8 cellular contexts compared by ENCODE assay signal in the genomic region with DNA sequence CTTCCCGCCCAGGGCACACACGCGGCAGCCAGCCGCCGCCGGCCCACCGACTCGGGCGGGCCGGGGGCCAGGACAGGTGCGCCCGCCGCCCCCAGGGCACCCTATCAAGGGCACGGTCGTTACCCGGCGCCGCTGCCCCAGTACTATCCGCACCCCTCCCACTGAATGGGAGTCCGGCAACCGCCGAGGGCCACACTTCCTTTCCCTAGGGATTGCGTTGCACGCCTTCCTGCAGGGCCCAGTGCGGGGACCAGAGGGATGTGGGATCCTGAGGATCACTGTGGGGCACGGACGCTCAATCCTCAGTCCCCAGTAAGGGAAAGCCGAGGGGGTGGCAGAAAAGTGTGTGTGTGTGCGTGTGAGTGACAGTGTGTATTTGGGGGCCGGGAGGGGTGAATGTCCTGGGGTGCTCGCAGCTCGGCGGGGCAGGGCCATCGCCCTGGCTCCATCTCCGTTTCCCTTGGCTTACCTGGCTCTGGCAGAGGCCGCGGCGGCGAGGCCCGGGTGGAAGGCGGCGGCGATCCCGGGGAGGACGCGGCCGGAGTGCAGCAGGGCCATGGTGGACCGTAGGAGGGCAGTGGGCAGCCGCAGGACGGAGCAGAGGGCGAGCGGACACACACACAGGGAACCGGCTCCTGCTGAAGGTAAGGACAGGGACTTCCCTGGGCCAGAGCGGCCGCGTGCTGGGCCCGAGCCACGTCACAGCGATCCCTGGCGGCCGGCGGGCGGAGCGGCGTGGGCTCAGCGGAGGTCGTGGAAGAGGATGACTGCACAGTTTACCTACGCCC. TPM values are rescaled to one million over a fixed set of nuclear protein-coding genes. Genes with fewer than 3 reads are reported as not detected.
DNase-seq lines count a peak whose midpoint lies in the region; TF ChIP-seq lines count a peak whose summit lies in the region.

Gene GOT2 (minus strand): TSS at position 646 of the 788 bp plus-strand sequence. CDS start 88 bp downstream, at position 558.

- H3K9me3 Mint-ChIP-seq in Caco-2 (ENCODE audit: unreplicated experiment), result no peaks in the 10 kb centered on the region

- H3K36me3 ChIP-seq in Caco-2 (ENCODE audit: control insufficient read depth, insufficient read depth, low read length), result no peaks in the 10 kb centered on the region

- H3K9me3 ChIP-seq in Caco-2, result no peaks in the 10 kb centered on the region
- H3K9me3 ChIP-seq in mononuclear cell (ENCODE audit: low read depth, low read length), result no peaks in the 10 kb centered on the region

- TF ChIP-seq CTCF in Caco-2 (IDR thresholded peaks at IDR 0.05; ENCODE audit: insufficient read depth in 1 of 2, low read depth in 1 of 2, low read length in 1 of 2, severe bottlenecking in 1 of 2, unreplicated experiment in 1 of 2), result peak; percentile 75 to 98
- TF ChIP-seq CTCF in GM20000 (IDR thresholded peaks at IDR 0.05; ENCODE audit: extremely low read depth, missing control alignments), result peak; percentile 99

- intact Hi-C loops in Caco-2 (cut with micrococcal nuclease; ENCODE audit: unreplicated experiment), result loop anchor here (1.0 to 2.0 kb wide), 2 partner anchors 22 to 49 kb away; partner anchors contain the start of gene SLC38A7

- no peaks in the 10 kb centered on the region for H3K27me3 ChIP-seq in Caco-2 (replicated peaks; ENCODE audit: control insufficient read depth, insufficient read depth, low read length)
- H3K27me3 ChIP-seq in mononuclear cell (ENCODE audit: insufficient read depth, low read length), result no peaks in the 10 kb centered on the region

- H3K27me3 Mint-ChIP-seq in Caco-2 (ENCODE audit: insufficient read depth, unreplicated experiment), result no peaks in the 10 kb centered on the region

- H3K4me1 ChIP-seq in Caco-2 (no peaks in the 10 kb centered on the region; the same call in 1 of the 2 replicates), mononuclear cell (ENCODE audit: insufficient read depth, low read length) (peaks cover 18% of the 10 kb centered on the region)

- peak within 1 kb of the TSS; percentile 100 for H3K4me3 Mint-ChIP-seq in Caco-2 (ENCODE audit: unreplicated experiment)

- BruUV-seq in Caco-2 (replicated peaks; lab: Mats Ljungman, UMichigan), result no TSS peak

- CTCF ChIA-PET in Caco-2 (lab: Charles Lee), result interaction anchor here (0.6 to 1.8 kb wide), 3 partner anchors 22 to 245 kb away, joined by 3 to 8 read pairs (median 4); partner anchors contain the start of gene SLC38A7

- peak within 1 kb of the TSS; percentile 76 for H3K4me3 ChIP-seq in Caco-2 (ENCODE audit: low read depth, low read length)
- H3K4me3 ChIP-seq in mononuclear cell (ENCODE audit: low read length), result peak within 1 kb of the TSS; percentile 84

- peaks cover 4% of the 10 kb centered on the region for H3K36me3 Mint-ChIP-seq in Caco-2 (ENCODE audit: insufficient read depth, unreplicated experiment)

- DNase-seq in Caco-2 (peak; percentile 89 to 94), GM20000 (ENCODE audit: low spot score) (peak; percentile 92), HT-29 (ENCODE audit: low spot score) (peak; percentile 83), NOMO-1 treated with dmso at 0.1 percent for 144 hours (lab: John Stamatoyannopoulos, UW; ENCODE audit: unreplicated experiment) (peak; percentile 85), epidermal melanocyte (ENCODE audit: insufficient read length, low spot score) (peak; percentile 70)
- peak; percentile 82 for DNase-seq in activated CD8-positive, alpha-beta memory T cell treated with anti-CD3 and anti-CD28 coated beads, Interleukin-2, amount 50 U/mL, for 4 hours
- peak; percentile 39 to 58 for DNase-seq in stimulated activated CD8-positive, alpha-beta memory T cell treated with anti-CD3 and anti-CD28 coated beads, Interleukin-4, amount 100 ng/mL, for 1 hour (ENCODE audit: low read depth in 2 of 2, low spot score in 1 of 2)

- peaks cover 12% of the 10 kb centered on the region for H3K4me1 Mint-ChIP-seq in Caco-2 (ENCODE audit: low read depth, unreplicated experiment)

- POLR2A ChIA-PET in Caco-2 (lab: Charles Lee), result no interaction called here

- H3K27ac Mint-ChIP-seq in Caco-2 (ENCODE audit: unreplicated experiment), result peak within 1 kb of the TSS; percentile 99

RNA-seq across cellular contexts. Expression of gene GOT2, which starts in this region (rescaled TPM):
- 150 and 153 TPM in 2 replicates for total RNA-seq in Caco-2 (2022)
- 59.0 and 62.6 TPM in 2 replicates for total RNA-seq in HT-29 (2014; rRNA removed; shearing (Covaris generic))
- 10.0 TPM for total RNA-seq in mononuclear cell

Comparison
In these comparisons a context has a peak if more than half of its experiments do, and no peak if none do; other contexts are left out.
1. Peak in every context shown above with its lines: DNase-seq and H3K4me3 ChIP-seq.